ENCODE assay signal across 17 cellular contexts in the genomic region with DNA sequence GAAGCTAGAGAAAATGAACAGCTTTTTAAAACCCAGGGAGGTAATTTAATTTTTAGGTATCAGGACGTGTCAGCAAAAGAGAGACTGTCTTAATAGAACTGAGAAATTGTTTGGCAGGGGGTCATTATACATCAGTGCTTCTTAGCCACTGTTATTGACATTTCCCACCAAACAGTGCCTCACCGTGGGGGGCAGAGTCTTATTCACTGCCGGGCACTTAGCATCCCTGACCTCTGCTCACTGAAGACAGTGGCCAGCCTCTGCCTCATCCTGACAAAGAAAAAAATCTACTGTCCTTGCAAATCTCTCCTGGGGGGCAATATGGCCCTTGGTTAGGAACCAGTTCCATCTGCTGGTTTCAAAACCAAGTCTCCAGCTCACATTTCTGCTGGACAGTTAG. TPM values are rescaled to one million over a fixed set of nuclear protein-coding genes. Genes with fewer than 3 reads are reported as not detected.
DNase-seq lines count a peak whose midpoint lies in the region; ATAC-seq, FAIRE-seq and TF ChIP-seq lines count a peak whose summit lies in the region.
"Had no signal": no experiment of that assay in that cellular context is flagged by ENCODE, and none has a peak within 500 bp of the region (broad histone marks: within the 10 kb centered on the region; RNA-seq: fewer than 3 reads in every experiment).

No MANE protein-coding gene starts in this region.

- no peaks in the 10 kb centered on the region for H3K36me3 ChIP-seq in GM23338 (ENCODE audit: insufficient read depth)
- H3K36me3 ChIP-seq in endodermal cell (ENCODE audit: control insufficient read depth, insufficient read depth, low read length), result no peaks in the 10 kb centered on the region
- H3K36me3 ChIP-seq in testis (ENCODE audit: low read depth, missing control alignments), result no peaks in the 10 kb centered on the region
- H3K36me3 ChIP-seq: BLaER1 treated with 17β-estradiol and CSF1 and Interleukin-3, amounts not matched to agents 10 nM and 100 nM had no signal

- H3K36me3 Mint-ChIP-seq in GM23338 (ENCODE audit: low read depth) (no peaks in the 10 kb centered on the region), endodermal cell (ENCODE audit: low read depth) (no peaks in the 10 kb centered on the region)
- H3K36me3 Mint-ChIP-seq: CD8-positive, alpha-beta T cell; IgD-negative memory B cell had no signal

- no peaks in the 10 kb centered on the region for H4K20me1 ChIP-seq in GM23338 (replicated peaks; ENCODE audit: insufficient read depth)
- H4K20me1 ChIP-seq: BLaER1 treated with 17β-estradiol and CSF1 and Interleukin-3, amounts not matched to agents 10 nM and 100 nM had no signal

- no peak for TF ChIP-seq POLR2A in testis (IDR thresholded peaks at IDR 0.05)

- H2AFZ ChIP-seq in GM23338, result no peak overlapping the region

- H3K27me3 ChIP-seq in GM23338 (ENCODE audit: insufficient read depth) (no peaks in the 10 kb centered on the region), endodermal cell (ENCODE audit: control insufficient read depth, insufficient read depth, low read length, poor library complexity, severe bottlenecking) (no peaks in the 10 kb centered on the region), testis (no peaks in the 10 kb centered on the region)

- no peaks in the 10 kb centered on the region for H3K79me2 ChIP-seq in GM23338 (replicated peaks; ENCODE audit: insufficient read depth)

- H3K9me3 Mint-ChIP-seq in GM23338 (no peaks in the 10 kb centered on the region), endodermal cell (no peaks in the 10 kb centered on the region)
- H3K9me3 Mint-ChIP-seq: CD8-positive, alpha-beta T cell had no signal

- H3K9me3 ChIP-seq in endodermal cell (ENCODE audit: control insufficient read depth, low read length) (no peaks in the 10 kb centered on the region), testis (no peaks in the 10 kb centered on the region)

- peak; percentile 66 for ATAC-seq in GM23338
- ATAC-seq: CD8-positive, alpha-beta T cell; HCT116; HepG2 had no signal

- no peaks in the 10 kb centered on the region; the same call in 1 of the 2 replicates for H3K9me2 ChIP-seq in GM23338 (ENCODE audit: insufficient read depth)

- intact Hi-C loops in testis (cut with DNase I; ENCODE audit: low total_unique reads), result no loop called here

- H3K4me1 ChIP-seq in GM23338 (ENCODE audit: insufficient read depth) (no peaks in the 10 kb centered on the region), endodermal cell (ENCODE audit: control insufficient read depth, insufficient read depth, low read length) (no peaks in the 10 kb centered on the region), testis (no peaks in the 10 kb centered on the region)

- FAIRE-seq in D721Med (lab: Jason Lieb, UNC), result no peak
- FAIRE-seq: HepG2 had no signal

- H3F3A ChIP-seq in GM23338 (replicated peaks; ENCODE audit: low read depth), result no peaks in the 10 kb centered on the region

- H3K27ac ChIP-seq in GM23338 (ENCODE audit: low read depth) (no peak overlapping the region), endodermal cell (ENCODE audit: low read depth, low read length) (no peak overlapping the region), testis (no peak overlapping the region)
- H3K27ac ChIP-seq: BLaER1 treated with 17β-estradiol and CSF1 and Interleukin-3, amounts not matched to agents 10 nM and 100 nM had no signal

- no peak overlapping the region for H3K4me2 ChIP-seq in GM23338
- H3K4me2 ChIP-seq: BLaER1 treated with 17β-estradiol and CSF1 and Interleukin-3, amounts not matched to agents 10 nM and 100 nM had no signal

- WGBS in endodermal cell (ENCODE audit: insufficient coverage in 1 of 2, insufficient read length in 1 of 2), 2 experiments, result 41% methylated on average over 3 of the region's 3 CpGs; no CpG with 5 or more reads in 1 of the 2 experiments
- 41 to 47% methylated on average over 3 of the region's 3 CpGs for WGBS in testis, 2 donors

- H3K4me3 ChIP-seq in GM23338, result no peak overlapping the region
- no peak overlapping the region for H3K4me3 ChIP-seq in endodermal cell (ENCODE audit: low read length)
- H3K4me3 ChIP-seq in testis, result no peak overlapping the region
- H3K4me3 ChIP-seq: BLaER1 treated with 17β-estradiol and CSF1 and Interleukin-3, amounts not matched to agents 10 nM and 100 nM had no signal

- H3K27me3 Mint-ChIP-seq in GM23338 (ENCODE audit: insufficient read depth, low read depth, poor library complexity) (peaks cover 1% of the 10 kb centered on the region), endodermal cell (ENCODE audit: insufficient read depth) (no peaks in the 10 kb centered on the region)
- H3K27me3 Mint-ChIP-seq: B cell had no signal

- peaks cover 5% of the 10 kb centered on the region; the same call in 2 of the 3 replicates for H3K4me1 Mint-ChIP-seq in GM23338
- peaks cover 8% of the 10 kb centered on the region for H3K4me1 Mint-ChIP-seq in endodermal cell

- no peak overlapping the region for H3K4me3 Mint-ChIP-seq in GM23338
- no peak overlapping the region for H3K4me3 Mint-ChIP-seq in endodermal cell
- H3K4me3 Mint-ChIP-seq: B cell; CD8-positive, alpha-beta T cell; IgD-negative memory B cell had no signal

- peak; percentile 37 for DNase-seq in GM23338 (ENCODE audit: low spot score)
- peak; percentile 27 for DNase-seq in NCI-H2227 treated with DMSO at 0.1 percent for 48 hours (lab: John Stamatoyannopoulos, UW)
- DNase-seq in endodermal cell, result peak; percentile 84
- no peak for DNase-seq in DMS153 (lab: John Stamatoyannopoulos, UW)
- no peak for DNase-seq in D721Med (ENCODE audit: insufficient read length, low spot score)
- no peak for DNase-seq in testis
- DNase-seq: Calu3; CD8-positive, alpha-beta T cell; DMS 273 treated with DMSO at 0.1 percent for 48 hours; GDM1; GOT3; H7 had no signal

- no peak overlapping the region for H3K9ac ChIP-seq in endodermal cell (ENCODE audit: extremely low read depth, low read length, poor library complexity, severe bottlenecking)
- H3K9ac ChIP-seq: BLaER1 treated with 17β-estradiol and CSF1 and Interleukin-3, amounts not matched to agents 10 nM and 100 nM had no signal

- H3K27ac Mint-ChIP-seq in GM23338 (no peak overlapping the region), endodermal cell (no peak overlapping the region)
- H3K27ac Mint-ChIP-seq: B cell; CD8-positive, alpha-beta T cell; IgD-negative memory B cell had no signal

- TF ChIP-seq CTCF in GM23338 (conservative IDR thresholded peaks at IDR 0.05; ENCODE audit: low read depth in 2 of 2), result no peak
- TF ChIP-seq CTCF in endodermal cell (conservative IDR thresholded peaks at IDR 0.05), result no peak
- TF ChIP-seq CTCF in D721Med (IDR thresholded peaks at IDR 0.05; ENCODE audit: insufficient read depth, missing control alignments), result no peak
- TF ChIP-seq CTCF in testis (IDR thresholded peaks at IDR 0.05), result no peak

TF ChIP-seq in GM23338, 12 proteins besides CTCF, POLR2A, EP300 and RAD21:
- TF ChIP-seq, protein P1, sequence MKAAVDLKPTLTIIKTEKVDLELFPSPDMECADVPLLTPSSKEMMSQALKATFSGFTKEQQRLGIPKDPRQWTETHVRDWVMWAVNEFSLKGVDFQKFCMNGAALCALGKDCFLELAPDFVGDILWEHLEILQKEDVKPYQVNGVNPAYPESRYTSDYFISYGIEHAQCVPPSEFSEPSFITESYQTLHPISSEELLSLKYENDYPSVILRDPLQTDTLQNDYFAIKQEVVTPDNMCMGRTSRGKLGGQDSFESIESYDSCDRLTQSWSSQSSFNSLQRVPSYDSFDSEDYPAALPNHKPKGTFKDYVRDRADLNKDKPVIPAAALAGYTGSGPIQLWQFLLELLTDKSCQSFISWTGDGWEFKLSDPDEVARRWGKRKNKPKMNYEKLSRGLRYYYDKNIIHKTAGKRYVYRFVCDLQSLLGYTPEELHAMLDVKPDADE (IDR thresholded peaks at IDR 0.05), result no peak
- TF ChIP-seq ZNF114 (CRISPR knock-in tag; IDR thresholded peaks at IDR 0.05) (no peak), ZNF331 (CRISPR knock-in tag; IDR thresholded peaks at IDR 0.05; ENCODE audit: low read depth) (no peak), CREB1 (CRISPR knock-in tag; IDR thresholded peaks at IDR 0.05; ENCODE audit: low read depth) (no peak), JUNB (IDR thresholded peaks at IDR 0.05; ENCODE audit: unreplicated experiment) (no peak), EZH2 (IDR thresholded peaks at IDR 0.05; ENCODE audit: low read depth, unreplicated experiment) (no peak), NANOG (IDR thresholded peaks at IDR 0.05; ENCODE audit: borderline replicate concordance) (no peak), EZH2phosphoT487 (IDR thresholded peaks at IDR 0.05; ENCODE audit: unreplicated experiment) (no peak), POLR2AphosphoS5 (IDR thresholded peaks at IDR 0.05; ENCODE audit: low read depth) (no peak)
- TF ChIP-seq, protein P2, sequence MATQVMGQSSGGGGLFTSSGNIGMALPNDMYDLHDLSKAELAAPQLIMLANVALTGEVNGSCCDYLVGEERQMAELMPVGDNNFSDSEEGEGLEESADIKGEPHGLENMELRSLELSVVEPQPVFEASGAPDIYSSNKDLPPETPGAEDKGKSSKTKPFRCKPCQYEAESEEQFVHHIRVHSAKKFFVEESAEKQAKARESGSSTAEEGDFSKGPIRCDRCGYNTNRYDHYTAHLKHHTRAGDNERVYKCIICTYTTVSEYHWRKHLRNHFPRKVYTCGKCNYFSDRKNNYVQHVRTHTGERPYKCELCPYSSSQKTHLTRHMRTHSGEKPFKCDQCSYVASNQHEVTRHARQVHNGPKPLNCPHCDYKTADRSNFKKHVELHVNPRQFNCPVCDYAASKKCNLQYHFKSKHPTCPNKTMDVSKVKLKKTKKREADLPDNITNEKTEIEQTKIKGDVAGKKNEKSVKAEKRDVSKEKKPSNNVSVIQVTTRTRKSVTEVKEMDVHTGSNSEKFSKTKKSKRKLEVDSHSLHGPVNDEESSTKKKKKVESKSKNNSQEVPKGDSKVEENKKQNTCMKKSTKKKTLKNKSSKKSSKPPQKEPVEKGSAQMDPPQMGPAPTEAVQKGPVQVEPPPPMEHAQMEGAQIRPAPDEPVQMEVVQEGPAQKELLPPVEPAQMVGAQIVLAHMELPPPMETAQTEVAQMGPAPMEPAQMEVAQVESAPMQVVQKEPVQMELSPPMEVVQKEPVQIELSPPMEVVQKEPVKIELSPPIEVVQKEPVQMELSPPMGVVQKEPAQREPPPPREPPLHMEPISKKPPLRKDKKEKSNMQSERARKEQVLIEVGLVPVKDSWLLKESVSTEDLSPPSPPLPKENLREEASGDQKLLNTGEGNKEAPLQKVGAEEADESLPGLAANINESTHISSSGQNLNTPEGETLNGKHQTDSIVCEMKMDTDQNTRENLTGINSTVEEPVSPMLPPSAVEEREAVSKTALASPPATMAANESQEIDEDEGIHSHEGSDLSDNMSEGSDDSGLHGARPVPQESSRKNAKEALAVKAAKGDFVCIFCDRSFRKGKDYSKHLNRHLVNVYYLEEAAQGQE (IDR thresholded peaks at IDR 0.05; ENCODE audit: unreplicated experiment), result no peak

RNA-seq across cellular contexts. Expression of a gene that starts 14.2 kb away (rescaled TPM):
- 51.3 and 58.0 TPM in 2 replicates for total RNA-seq in GM23338 (2014; rRNA removed; shearing (Covaris generic))
- 88.7 and 103 TPM in 2 replicates for polyA plus RNA-seq in GM23338 (2016; fragmentation: Nextera tagmentation; extraction: Ambion mirVana)
- 10 to 100 TPM; 74.8 to 90.5 TPM for total RNA-seq in endodermal cell
- 66.5 TPM for polyA plus RNA-seq in endodermal cell (2013, experiment 1 of 2)
- polyA plus RNA-seq in endodermal cell (2013, experiment 2 of 2), result 75.5 TPM
- total RNA-seq in testis, result 1 to 10 TPM; 4.5 to 7.2 TPM
- polyA plus RNA-seq in testis (ENCODE audit: insufficient read depth, low read depth, low replicate concordance), result 4.0 TPM

Comparison
In these comparisons a context has a peak if more than half of its experiments do, and no peak if none do; other contexts are left out.
1. DNase-seq: peak in GM23338 (single experiment), NCI-H2227 treated with DMSO at 0.1 percent for 48 hours (single experiment) and endodermal cell (single experiment); none in DMS153 (single experiment), D721Med (single experiment) and testis (single experiment).